In genomic region chr12:106425061-106425706, GRCh38 we compare ENCODE assay signal across 19 cellular contexts.
"Had no signal": no experiment of that assay in that cellular context is flagged by ENCODE, and none has a peak within 500 bp of the region (broad histone marks: within the 10 kb centered on the region; RNA-seq: fewer than 3 reads in every experiment).

No MANE protein-coding gene starts in this region.

- H3K27me3 Mint-ChIP-seq: activated B cell treated with CpG ODN at 0.5 μM for 24 hours; activated CD4-positive, alpha-beta T cell treated with anti-CD3 and anti-CD28 coated beads, Interleukin-2, amount 10 ng/mL, durations not matched to agents 24 days and 14 days; activated CD8-positive, alpha-beta T cell treated with anti-CD3 and anti-CD28 coated beads for 36 hours; activated T-helper 17 cell treated with anti-CD3 and anti-CD28 coated beads, Interleukin-2, amount 50 U/mL, for 72 hours; natural killer cell treated with Interleukin-12 subunit alpha and Interleukin-12 subunit beta and Interleukin-15 and Interleukin-18, amount 100 ng/mL, for 72 hours had no signal

- DNase-seq: activated B cell treated with CpG ODN at 0.5 μM for 24 hours; activated CD4-positive, alpha-beta T cell treated with anti-CD3 and anti-CD28 coated beads, Interleukin-2, amount 10 ng/mL, durations not matched to agents 24 days and 14 days; activated CD8-positive, alpha-beta T cell treated with anti-CD3 and anti-CD28 coated beads for 36 hours; activated naive CD4-positive, alpha-beta T cell; activated T-cell treated with anti-CD3 and anti-CD28 coated beads, Interleukin-2, amount 50 U/mL, for 1 hour; body of pancreas; central memory CD4-positive, alpha-beta T cell; dorsolateral prefrontal cortex; foreskin melanocyte; left colon; stimulated activated naive CD4-positive, alpha-beta T cell; thyroid gland had no signal

- ATAC-seq: activated CD8-positive, alpha-beta T cell treated with anti-CD3 and anti-CD28 coated beads for 36 hours; activated T-helper 17 cell treated with anti-CD3 and anti-CD28 coated beads, Interleukin-2, amount 50 U/mL, for 72 hours; body of pancreas; left colon; natural killer cell treated with Interleukin-12 subunit alpha and Interleukin-12 subunit beta and Interleukin-15 and Interleukin-18, amount 100 ng/mL, for 72 hours had no signal

- FAIRE-seq: TTC549 had no signal

- H3K4me3 Mint-ChIP-seq: activated B cell treated with CpG ODN at 0.5 μM for 24 hours; activated CD4-positive, alpha-beta T cell treated with anti-CD3 and anti-CD28 coated beads, Interleukin-2, amount 10 ng/mL, durations not matched to agents 24 days and 14 days; activated CD8-positive, alpha-beta T cell treated with anti-CD3 and anti-CD28 coated beads for 36 hours; activated T-helper 17 cell treated with anti-CD3 and anti-CD28 coated beads, Interleukin-2, amount 50 U/mL, for 72 hours; mesothelial cell of epicardium; natural killer cell treated with Interleukin-12 subunit alpha and Interleukin-12 subunit beta and Interleukin-15 and Interleukin-18, amount 100 ng/mL, for 72 hours; T-helper 2 cell treated with Interferon-gamma antibody and Interleukin-4, amounts not matched to agents 5 μg/mL and 100 μg/mL, for 36 hours had no signal

- H3K9me3 ChIP-seq: body of pancreas, thyroid gland had no signal

- H3K9me3 Mint-ChIP-seq: activated B cell treated with CpG ODN at 0.5 μM for 24 hours; activated CD4-positive, alpha-beta T cell treated with anti-CD3 and anti-CD28 coated beads, Interleukin-2, amount 10 ng/mL, durations not matched to agents 24 days and 14 days; activated CD8-positive, alpha-beta T cell treated with anti-CD3 and anti-CD28 coated beads for 36 hours; activated T-helper 17 cell treated with anti-CD3 and anti-CD28 coated beads, Interleukin-2, amount 50 U/mL, for 72 hours; natural killer cell treated with Interleukin-12 subunit alpha and Interleukin-12 subunit beta and Interleukin-15 and Interleukin-18, amount 100 ng/mL, for 72 hours; T-helper 2 cell treated with Interferon-gamma antibody and Interleukin-4, amounts not matched to agents 5 μg/mL and 100 μg/mL, for 36 hours had no signal

- H3K27me3 ChIP-seq: body of pancreas, dorsolateral prefrontal cortex, thyroid gland had no signal

- H3K4me3 ChIP-seq: body of pancreas, dorsolateral prefrontal cortex, lung, thyroid gland had no signal

- H3K27ac Mint-ChIP-seq: activated B cell treated with CpG ODN at 0.5 μM for 24 hours; activated CD4-positive, alpha-beta T cell treated with anti-CD3 and anti-CD28 coated beads, Interleukin-2, amount 10 ng/mL, durations not matched to agents 24 days and 14 days; activated CD8-positive, alpha-beta T cell treated with anti-CD3 and anti-CD28 coated beads for 36 hours; activated T-helper 17 cell treated with anti-CD3 and anti-CD28 coated beads, Interleukin-2, amount 50 U/mL, for 72 hours; mesothelial cell of epicardium; natural killer cell treated with Interleukin-12 subunit alpha and Interleukin-12 subunit beta and Interleukin-15 and Interleukin-18, amount 100 ng/mL, for 72 hours; T-helper 2 cell treated with Interferon-gamma antibody and Interleukin-4, amounts not matched to agents 5 μg/mL and 100 μg/mL, for 36 hours had no signal

- H3K4me1 Mint-ChIP-seq: activated B cell treated with CpG ODN at 0.5 μM for 24 hours; activated CD4-positive, alpha-beta T cell treated with anti-CD3 and anti-CD28 coated beads, Interleukin-2, amount 10 ng/mL, durations not matched to agents 24 days and 14 days; activated T-helper 17 cell treated with anti-CD3 and anti-CD28 coated beads, Interleukin-2, amount 50 U/mL, for 72 hours had no signal

- H3K4me1 ChIP-seq: parathyroid adenoma had no signal

- H3K79me2 ChIP-seq: parathyroid adenoma had no signal

- H3K27ac ChIP-seq: body of pancreas, dorsolateral prefrontal cortex, parathyroid adenoma, thyroid gland had no signal

- H3K36me3 ChIP-seq: thyroid gland had no signal

- H2AFZ ChIP-seq: parathyroid adenoma had no signal

- H3K9ac ChIP-seq: parathyroid adenoma had no signal
